ENCODE assay signal across 8 cellular contexts in genomic region chr10:97701438-97702064, GRCh38. TPM values are rescaled to one million over a fixed set of nuclear protein-coding genes. Genes with fewer than 3 reads are reported as not detected.
DNase-seq lines count a peak whose midpoint lies in the region; ATAC-seq, FAIRE-seq and TF ChIP-seq lines count a peak whose summit lies in the region.

No MANE protein-coding gene starts in this region.

- H3K27me3 ChIP-seq in esophagus muscularis mucosa: no peaks in the 10 kb centered on the region

- ATAC-seq in HG02973 (IDR thresholded peaks at IDR 0.05; ENCODE audit: unreplicated experiment): peak; percentile 65
- peak; percentile 94 to 97 for ATAC-seq in naive thymus-derived CD8-positive, alpha-beta T cell

- TF ChIP-seq POLR2A in esophagus muscularis mucosa (IDR thresholded peaks at IDR 0.05; ENCODE audit: low read depth): no peak

- TF ChIP-seq EP300 in esophagus muscularis mucosa (IDR thresholded peaks at IDR 0.05): no peak

- H3K4me3 ChIP-seq in esophagus muscularis mucosa: no peak overlapping the region

- no peaks in the 10 kb centered on the region for H3K4me1 Mint-ChIP-seq in naive thymus-derived CD8-positive, alpha-beta T cell

- no peaks in the 10 kb centered on the region for H3K36me3 ChIP-seq in esophagus muscularis mucosa

- intact Hi-C loops in esophagus muscularis mucosa (cut with DNase I): no loop called here

- POLR2A ChIA-PET in naive thymus-derived CD8-positive, alpha-beta T cell (lab: Charles Lee): interaction anchor here (0.6 to 2.1 kb wide), 4 partner anchors 15 to 168 kb away, joined by 3 to 6 read pairs (median 3); partner anchors contain the start of genes AVPI1 and ZFYVE27

- TF ChIP-seq CTCF in esophagus muscularis mucosa (IDR thresholded peaks at IDR 0.05): peak; percentile 79 to 97 (median 92)

- peak; percentile 73 for DNase-seq in A172 (ENCODE audit: low spot score)
- peak; percentile 36 for DNase-seq in NCI-H345 treated with DMSO at 0.1 percent for 48 hours (lab: John Stamatoyannopoulos, UW; ENCODE audit: unreplicated experiment)
- DNase-seq in activated CD4-positive, alpha-beta T cell treated with anti-CD3 and anti-CD28 coated beads, Interleukin-2, amount 50 U/mL, for 48 hours: peak; percentile 42 to 48
- DNase-seq in esophagus muscularis mucosa (ENCODE audit: extremely low spot score): no peak
- DNase-seq in naive thymus-derived CD8-positive, alpha-beta T cell: peak in 9 of 10 donors; percentile 18 to 74 (median 53)
- peak; percentile 75 for DNase-seq in urothelium cell line (ENCODE audit: low spot score)

- no peaks in the 10 kb centered on the region for H3K9me3 Mint-ChIP-seq in naive thymus-derived CD8-positive, alpha-beta T cell

- no peak overlapping the region for H3K27ac Mint-ChIP-seq in naive thymus-derived CD8-positive, alpha-beta T cell

- no peak overlapping the region for H3K27ac ChIP-seq in esophagus muscularis mucosa (replicated peaks in 1 of 4)

- FAIRE-seq in G401.6 (lab: Jason Lieb, UNC) (peak; percentile 91), urothelium cell line (lab: Jason Lieb, UNC) (no peak)

- H3K36me3 Mint-ChIP-seq in naive thymus-derived CD8-positive, alpha-beta T cell: no peaks in the 10 kb centered on the region

- peaks cover 0 to 12% (median 9%) of the 10 kb centered on the region in 4 donors for H3K4me1 ChIP-seq in esophagus muscularis mucosa

- no peak overlapping the region for H3K4me3 Mint-ChIP-seq in naive thymus-derived CD8-positive, alpha-beta T cell

- H3K27me3 Mint-ChIP-seq in naive thymus-derived CD8-positive, alpha-beta T cell: peaks cover 4 to 12% (median 6%) of the 10 kb centered on the region in 5 donors

- 50% methylated on average over 4 of the region's 11 CpGs for WGBS in esophagus muscularis mucosa

- no peaks in the 10 kb centered on the region for H3K9me3 ChIP-seq in esophagus muscularis mucosa

RNA-seq across cellular contexts. Expression of gene MARVELD1, which starts 12.0 kb away (rescaled TPM):
- 68.2 and 69.7 TPM in 2 replicates for total RNA-seq in A172 (2014; rRNA removed; shearing (Covaris generic))
- 100 to 1,000 TPM in 1 of 4 donors, 10 to 100 TPM in 3; 43.4 to 104 (median 73.9) TPM for total RNA-seq in esophagus muscularis mucosa
- total RNA-seq in naive thymus-derived CD8-positive, alpha-beta T cell: 1 to 10 TPM; 1.1 to 2.0 TPM
- under 1 TPM; 0.06 to 0.30 (median 0.27) TPM for polyA plus RNA-seq in naive thymus-derived CD8-positive, alpha-beta T cell

RNA-seq across cellular contexts. Expression of gene AVPI1, which starts 14.5 kb away (rescaled TPM):
- 26.7 and 28.7 TPM in 2 replicates for total RNA-seq in A172 (2014; rRNA removed; shearing (Covaris generic))
- total RNA-seq in esophagus muscularis mucosa: 10 to 100 TPM; 29.9 to 65.5 (median 36.3) TPM
- 1 to 10 TPM; 2.9 to 3.1 TPM for total RNA-seq in naive thymus-derived CD8-positive, alpha-beta T cell
- 1 to 10 TPM; 2.2 to 3.8 (median 3.2) TPM for polyA plus RNA-seq in naive thymus-derived CD8-positive, alpha-beta T cell

RNA-seq across cellular contexts. Expression of gene ZFYVE27, which starts 35.4 kb away (rescaled TPM):
- 22.4 and 25.6 TPM in 2 replicates for total RNA-seq in A172 (2014; rRNA removed; shearing (Covaris generic))
- total RNA-seq in esophagus muscularis mucosa: 10 to 100 TPM in 3 of 4 donors, 1 to 10 TPM in 1; 7.1 to 17.2 (median 16.0) TPM
- 10 to 100 TPM; 60.7 to 64.4 TPM for total RNA-seq in naive thymus-derived CD8-positive, alpha-beta T cell
- polyA plus RNA-seq in naive thymus-derived CD8-positive, alpha-beta T cell: 10 to 100 TPM; 29.1 to 37.9 (median 34.1) TPM

Comparison
In these comparisons a context has a peak if more than half of its experiments do, and no peak if none do; other contexts are left out.
1. RNA of gene MARVELD1, which starts 12.0 kb away (total RNA-seq): 43.4 to 104 TPM in esophagus muscularis mucosa and 68.2 to 69.7 TPM in A172; 1.1 to 2.0 TPM in naive thymus-derived CD8-positive, alpha-beta T cell; every median in the first group is over 10 times any median in the second.